8 cellular contexts compared by ENCODE assay signal in the genomic region with DNA sequence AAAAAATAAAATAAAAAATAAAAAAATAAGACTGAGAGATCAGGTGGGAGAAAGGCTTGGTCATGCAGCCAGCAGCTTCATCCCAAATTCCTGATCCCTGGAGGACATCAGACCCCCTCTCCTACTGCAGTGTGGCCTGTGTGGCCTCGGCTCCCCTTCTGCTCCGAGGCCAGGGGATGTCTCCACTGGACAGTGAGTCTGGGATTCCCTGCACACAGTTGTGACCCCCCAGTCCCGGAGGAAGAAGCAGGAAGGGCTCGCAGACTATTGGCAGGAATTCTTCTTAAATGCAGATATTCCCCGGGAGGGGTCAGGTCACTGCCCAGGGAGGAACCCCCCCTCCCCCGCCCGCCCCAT. TPM values are rescaled to one million over a fixed set of nuclear protein-coding genes. Genes with fewer than 3 reads are reported as not detected.
DNase-seq lines count a peak whose midpoint lies in the region; ATAC-seq and TF ChIP-seq lines count a peak whose summit lies in the region.

No MANE protein-coding gene starts in this region.

- H3K27ac Mint-ChIP-seq in activated CD4-positive, alpha-beta T cell treated with anti-CD3 and anti-CD28 coated beads, Interleukin-2, amount 10 ng/mL, durations not matched to agents 24 days and 14 days: no peak overlapping the region

- H3K9ac ChIP-seq in iPS-18a (ENCODE audit: low read length): no peak overlapping the region
- H3K9ac ChIP-seq in subcutaneous abdominal adipose tissue (ENCODE audit: low read length in 5 of 5): no peak overlapping the region

- H3K27ac ChIP-seq in VCaP: peak overlapping the region; percentile 86
- no peak overlapping the region for H3K27ac ChIP-seq in iPS-18a (ENCODE audit: low read length)
- H3K27ac ChIP-seq in subcutaneous abdominal adipose tissue (ENCODE audit: low read depth, low read length): no peak overlapping the region

- H3K36me3 ChIP-seq in iPS-18a (ENCODE audit: control insufficient read depth, low read depth, low read length) (no peaks in the 10 kb centered on the region), subcutaneous abdominal adipose tissue (ENCODE audit: control insufficient read depth in 5 of 5, insufficient read depth in 5 of 5, low read length in 5 of 5) (no peaks in the 10 kb centered on the region)

- peaks cover 2% of the 10 kb centered on the region for H3K4me1 Mint-ChIP-seq in activated CD4-positive, alpha-beta T cell treated with anti-CD3 and anti-CD28 coated beads, Interleukin-2, amount 10 ng/mL, durations not matched to agents 24 days and 14 days

- H3K4me1 ChIP-seq in iPS-18a (ENCODE audit: control insufficient read depth, low read depth, low read length) (no peaks in the 10 kb centered on the region), subcutaneous abdominal adipose tissue (ENCODE audit: control insufficient read depth in 5 of 5, insufficient read depth in 5 of 5, low read length in 5 of 5) (peaks cover 0 to 11% (median 10%) of the 10 kb centered on the region in 5 donors)

- peak overlapping the region; percentile 82 for H3K4me3 Mint-ChIP-seq in activated CD4-positive, alpha-beta T cell treated with anti-CD3 and anti-CD28 coated beads, Interleukin-2, amount 10 ng/mL, durations not matched to agents 24 days and 14 days

- ATAC-seq in HG02973 (IDR thresholded peaks at IDR 0.05; ENCODE audit: unreplicated experiment): no peak

- H3K27me3 Mint-ChIP-seq in activated CD4-positive, alpha-beta T cell treated with anti-CD3 and anti-CD28 coated beads, Interleukin-2, amount 10 ng/mL, durations not matched to agents 24 days and 14 days: no peaks in the 10 kb centered on the region

- H3K4me3 ChIP-seq in iPS-18a (ENCODE audit: low read length): peak overlapping the region; percentile 87
- peak overlapping the region in 3 of 5 donors; percentile 78 to 87 (median 81) for H3K4me3 ChIP-seq in subcutaneous abdominal adipose tissue (ENCODE audit: low read depth in 1 of 5, low read length in 5 of 5)

- DNase-seq in activated CD4-positive, alpha-beta T cell treated with anti-CD3 and anti-CD28 coated beads, Interleukin-2, amount 10 ng/mL, durations not matched to agents 24 days and 14 days: no peak
- no peak for DNase-seq in activated CD4-positive, alpha-beta T cell treated with anti-CD3 and anti-CD28 coated beads for 4 hours
- DNase-seq in NCI-H748 (lab: John Stamatoyannopoulos, UW; ENCODE audit: unreplicated experiment) (no peak), NCI-H1436 (lab: John Stamatoyannopoulos, UW) (no peak)

- H3K9me3 ChIP-seq in iPS-18a (ENCODE audit: control insufficient read depth, low read depth, low read length): no peaks in the 10 kb centered on the region
- H3K9me3 ChIP-seq in subcutaneous abdominal adipose tissue (ENCODE audit: control insufficient read depth in 5 of 5, low read length in 5 of 5): no peaks in the 10 kb centered on the region

- no peaks in the 10 kb centered on the region for H3K36me3 Mint-ChIP-seq in activated CD4-positive, alpha-beta T cell treated with anti-CD3 and anti-CD28 coated beads, Interleukin-2, amount 10 ng/mL, durations not matched to agents 24 days and 14 days (ENCODE audit: low read depth)

- H3K27me3 ChIP-seq in iPS-18a (ENCODE audit: control insufficient read depth, insufficient read depth, low read length) (no peaks in the 10 kb centered on the region), subcutaneous abdominal adipose tissue (ENCODE audit: control insufficient read depth in 5 of 5, insufficient read depth in 4 of 5, low read length in 5 of 5) (no peaks in the 10 kb centered on the region)

- peaks cover under 1% of the 10 kb centered on the region for H3K9me3 Mint-ChIP-seq in activated CD4-positive, alpha-beta T cell treated with anti-CD3 and anti-CD28 coated beads, Interleukin-2, amount 10 ng/mL, durations not matched to agents 24 days and 14 days

- TF ChIP-seq CTCF in VCaP (conservative IDR thresholded peaks at IDR 0.05): no peak

- intact Hi-C loops in activated CD4-positive, alpha-beta T cell treated with anti-CD3 and anti-CD28 coated beads, Interleukin-2, amount 10 ng/mL, durations not matched to agents 24 days and 14 days (cut with micrococcal nuclease): no loop called here

RNA-seq across cellular contexts. Expression of a gene that starts 41.9 kb away (rescaled TPM):
- total RNA-seq in activated CD4-positive, alpha-beta T cell treated with anti-CD3 and anti-CD28 coated beads, Interleukin-2, amount 10 ng/mL, durations not matched to agents 24 days and 14 days: 5.2 and 7.1 TPM in 2 replicates
